Comparison of ENCODE assay signal across 8 cellular contexts in the genomic region with DNA sequence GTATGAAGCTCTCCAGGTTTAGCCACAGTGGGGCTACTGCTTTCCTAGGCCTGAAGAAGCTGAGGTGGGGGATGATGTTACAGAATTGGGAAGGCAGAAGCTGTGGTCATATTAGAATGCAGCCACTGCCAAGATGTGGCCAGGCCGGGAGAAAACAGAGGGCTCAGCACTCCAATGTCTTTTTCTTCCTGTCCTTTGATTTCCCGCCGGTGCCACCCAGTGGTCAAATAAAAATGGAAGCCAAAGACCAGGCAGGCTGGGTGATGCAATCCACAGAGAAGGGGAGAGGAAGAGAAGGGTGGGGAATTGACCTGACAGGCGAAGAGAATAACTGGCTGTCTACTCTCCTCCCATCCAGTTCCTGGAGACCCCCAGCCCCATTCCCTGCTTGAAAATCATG.
DNase-seq lines count a peak whose midpoint lies in the region; ATAC-seq and TF ChIP-seq lines count a peak whose summit lies in the region.

No MANE protein-coding gene starts in this region.

- intact Hi-C loops in HCT116 (cut with micrococcal nuclease), result no loop called here

- H3K9me3 ChIP-seq in DND-41 (ENCODE audit: insufficient read depth, low read length, severe bottlenecking) (no peaks in the 10 kb centered on the region), HCT116 (ENCODE audit: control insufficient read depth in 1 of 2, insufficient read depth in 1 of 2, low read depth in 1 of 2, low read length in 2 of 2) (no peaks in the 10 kb centered on the region), RWPE2 (ENCODE audit: severe bottlenecking) (no peaks in the 10 kb centered on the region), T-helper 17 cell (ENCODE audit: control insufficient read depth, low read length, poor library complexity, severe bottlenecking) (no peaks in the 10 kb centered on the region)

- H3K27ac ChIP-seq in DND-41 (ENCODE audit: low read length) (no peak overlapping the region), HCT116 (ENCODE audit: low read depth, low read length) (no peak overlapping the region), RWPE2 (ENCODE audit: poor library complexity, severe bottlenecking) (no peak overlapping the region)

- H3K27me3 ChIP-seq in DND-41 (ENCODE audit: insufficient read depth, low read length, poor library complexity) (peaks cover 4% of the 10 kb centered on the region), HCT116 (ENCODE audit: insufficient read depth, low read length) (no peaks in the 10 kb centered on the region), RWPE2 (ENCODE audit: insufficient read depth, poor library complexity, severe bottlenecking) (no peaks in the 10 kb centered on the region), kidney epithelial cell (ENCODE audit: control insufficient read depth, insufficient read depth, low read length) (no peaks in the 10 kb centered on the region)

- H4K20me1 ChIP-seq in DND-41 (ENCODE audit: insufficient read depth, low read length) (no peaks in the 10 kb centered on the region), HCT116 (ENCODE audit: insufficient read depth) (no peaks in the 10 kb centered on the region)

- POLR2A ChIA-PET in HCT116 (lab: Charles Lee), result no interaction called here

- H3K36me3 ChIP-seq in DND-41 (ENCODE audit: insufficient read depth, low read length) (no peaks in the 10 kb centered on the region), HCT116 (ENCODE audit: control insufficient read depth in 1 of 2, insufficient read depth in 2 of 2, low read length in 2 of 2) (no peaks in the 10 kb centered on the region), RWPE2 (ENCODE audit: low read depth) (no peaks in the 10 kb centered on the region), kidney epithelial cell (ENCODE audit: control insufficient read depth, insufficient read depth, low read length) (no peaks in the 10 kb centered on the region)

- H3K79me2 ChIP-seq in DND-41 (ENCODE audit: insufficient read depth, low read length) (no peaks in the 10 kb centered on the region), HCT116 (ENCODE audit: insufficient read depth, low read length) (no peaks in the 10 kb centered on the region)

- peaks cover 2% of the 10 kb centered on the region for H3K4me1 Mint-ChIP-seq in T-helper 17 cell

- no TSS peak for BruUV-seq in HCT116 (replicated peaks; lab: Mats Ljungman, UMichigan)

- ATAC-seq in DND-41 (ENCODE audit: insufficient read depth, low read depth) (peak; percentile 37; the same call in 1 of the 3 replicates), HCT116 (peak; percentile 84), RWPE2 (ENCODE audit: low read depth) (no peak; the same call in 2 of the 3 replicates), HG03354 (IDR thresholded peaks at IDR 0.05; ENCODE audit: poor library complexity, severe bottlenecking, unreplicated experiment) (no peak), GM18498 (IDR thresholded peaks at IDR 0.05; ENCODE audit: unreplicated experiment) (no peak), T-helper 17 cell (no peak)

- H3K4me2 ChIP-seq in DND-41 (ENCODE audit: insufficient read depth, low read length) (no peak overlapping the region), HCT116 (ENCODE audit: low read length) (peak overlapping the region; percentile 34; the same call in 1 of the 2 replicates)

- no peak for TF ChIP-seq POLR2A in HCT116 (IDR thresholded peaks at IDR 0.05; ENCODE audit: borderline replicate concordance, extremely low read depth, insufficient read depth, insufficient read length)

- no peaks in the 10 kb centered on the region for H3K9me2 ChIP-seq in HCT116 (ENCODE audit: insufficient read depth)

- H3K27ac Mint-ChIP-seq in T-helper 17 cell, result no peak overlapping the region

- TF ChIP-seq RAD21 in HCT116 (IDR thresholded peaks at IDR 0.05; ENCODE audit: low read depth), result peak; percentile 32

- no peak overlapping the region for H3K9ac ChIP-seq in DND-41 (ENCODE audit: low read depth, low read length)
- H3K9ac ChIP-seq in HCT116 (ENCODE audit: low read length), result no peak overlapping the region

- CTCF ChIA-PET in HCT116 (lab: Charles Lee), result interaction anchor here (1.4 kb wide), 1 partner anchor 69 kb away, joined by 3 read pairs; no protein-coding TSS in a partner anchor

- H2AFZ ChIP-seq in DND-41 (ENCODE audit: low read depth, low read length) (no peak overlapping the region), HCT116 (ENCODE audit: low read depth, low read length, poor library complexity, severe bottlenecking) (peak overlapping the region; percentile 87)

- RAD21 ChIA-PET in HCT116 (lab: Charles Lee; ENCODE audit: low non-redundant PET in 1 of 2, low total read pairs in 2 of 2, uncharacterized antibody in 2 of 2, unreplicated experiment in 2 of 2), result no interaction called here

- TF ChIP-seq CTCF in DND-41 (IDR thresholded peaks at IDR 0.05; ENCODE audit: borderline replicate concordance, extremely low read depth, low read length, poor library complexity, severe bottlenecking) (peak; percentile 33), HCT116 (IDR thresholded peaks at IDR 0.05 in 2 of 3, conservative IDR thresholded peaks at IDR 0.05 in 1 of 3; ENCODE audit: borderline replicate concordance in 1 of 3, insufficient read depth in 1 of 3, low read depth in 2 of 3, low read length in 2 of 3) (peak; percentile 5 to 35 (median 33); a peak in 3 of 6 replicates), RWPE2 (IDR thresholded peaks at IDR 0.05; ENCODE audit: poor library complexity, severe bottlenecking) (peak; percentile 31), kidney epithelial cell (IDR thresholded peaks at IDR 0.05; ENCODE audit: insufficient read depth, low read length, poor library complexity, severe bottlenecking) (peak; percentile 52)

- DNase-seq in DND-41 (peak; percentile 18), HCT116 (ENCODE audit: low read depth, low spot score) (peak; percentile 43), RWPE2 (ENCODE audit: low spot score) (no peak), kidney epithelial cell (ENCODE audit: low read depth) (no peak), T-helper 17 cell (no peak)
- no peak for DNase-seq in activated naive CD4-positive, alpha-beta T cell (lab: John Stamatoyannopoulos, UW)

- peaks cover 3% of the 10 kb centered on the region for H3K36me3 Mint-ChIP-seq in T-helper 17 cell (ENCODE audit: low read depth)

- H3K4me1 ChIP-seq in DND-41 (ENCODE audit: insufficient read depth, low read length), result no peaks in the 10 kb centered on the region
- peaks cover 8% of the 10 kb centered on the region in 2 experiments; a peak in 3 of 4 replicates for H3K4me1 ChIP-seq in HCT116 (ENCODE audit: control insufficient read depth in 1 of 2, insufficient read depth in 2 of 2, low read length in 2 of 2)
- H3K4me1 ChIP-seq in RWPE2 (ENCODE audit: insufficient read depth, poor library complexity, severe bottlenecking), result no peaks in the 10 kb centered on the region

- H3K27me3 Mint-ChIP-seq in T-helper 17 cell, result peaks cover 52% of the 10 kb centered on the region

- H3K4me3 ChIP-seq in DND-41 (ENCODE audit: low read depth in 1 of 2, low read length in 2 of 2), result no peak overlapping the region
- H3K4me3 ChIP-seq in HCT116 (replicated peaks in 1 of 2; ENCODE audit: low read depth in 1 of 2, low read length in 2 of 2), result no peak overlapping the region
- no peak overlapping the region for H3K4me3 ChIP-seq in RWPE2 (ENCODE audit: severe bottlenecking)
- no peak overlapping the region for H3K4me3 ChIP-seq in kidney epithelial cell (ENCODE audit: low read depth, low read length)

- H3K4me3 Mint-ChIP-seq in T-helper 17 cell, result no peak overlapping the region

TF ChIP-seq in HCT116, 20 proteins besides CTCF, POLR2A, EP300 and RAD21:
- peak; percentile 92 for TF ChIP-seq TCF7L2 (IDR thresholded peaks at IDR 0.05; ENCODE audit: borderline replicate concordance, extremely low read depth, insufficient read depth, insufficient read length)
- TF ChIP-seq, protein P1, sequence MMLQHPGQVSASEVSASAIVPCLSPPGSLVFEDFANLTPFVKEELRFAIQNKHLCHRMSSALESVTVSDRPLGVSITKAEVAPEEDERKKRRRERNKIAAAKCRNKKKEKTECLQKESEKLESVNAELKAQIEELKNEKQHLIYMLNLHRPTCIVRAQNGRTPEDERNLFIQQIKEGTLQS (IDR thresholded peaks at IDR 0.05), result peak; percentile 90
- TF ChIP-seq YY1 (IDR thresholded peaks at IDR 0.05; ENCODE audit: extremely low read depth, insufficient replicate concordance, low read depth, low read length), result peak; percentile 78
- no peak for TF ChIP-seq EZH2 (IDR thresholded peaks at IDR 0.05)
- TF ChIP-seq CEBPB (IDR thresholded peaks at IDR 0.05; ENCODE audit: low read depth), result peak; percentile 91
- TF ChIP-seq SIN3A (IDR thresholded peaks at IDR 0.05; ENCODE audit: low read depth), result no peak
- peak; percentile 69 for TF ChIP-seq CBX3 (IDR thresholded peaks at IDR 0.05; ENCODE audit: low read depth)

Comparison
In these comparisons a context has a peak if more than half of its experiments do, and no peak if none do; other contexts are left out.
1. ATAC-seq: peak in DND-41 (single experiment) and HCT116 (single experiment); none in RWPE2 (single experiment), HG03354 (single experiment), GM18498 (single experiment) and T-helper 17 cell (single experiment).
2. DNase-seq: peak in DND-41 (single experiment) and HCT116 (single experiment); none in RWPE2 (single experiment), kidney epithelial cell (single experiment), activated naive CD4-positive, alpha-beta T cell (0 of 4) and T-helper 17 cell (0 of 3).
3. Peak in every context shown above with its lines, with median percentiles within 50 percentile points of each other: CTCF ChIP-seq.